33 cellular contexts compared by ENCODE assay signal in genomic region chr10:65708057-65708456, GRCh38.
"Had no signal": no experiment of that assay in that cellular context is flagged by ENCODE, and none has a peak within 500 bp of the region (broad histone marks: within the 10 kb centered on the region; RNA-seq: fewer than 3 reads in every experiment).

No MANE protein-coding gene starts in this region.

- DNase-seq: activated CD4-positive, alpha-beta T cell treated with anti-CD3 and anti-CD28 coated beads, Interleukin-2, amount 10 ng/mL, durations not matched to agents 24 days and 14 days; activated CD4-positive, alpha-beta T cell treated with anti-CD3 and anti-CD28 coated beads, Interleukin-2, amount 50 U/mL, for 4 hours; activated CD8-positive, alpha-beta T cell treated with anti-CD3 and anti-CD28 coated beads for 36 hours; activated effector memory CD4-positive, alpha-beta T cell treated with anti-CD3 and anti-CD28 coated beads, Interleukin-2, amount 50 U/mL, for 16 hours; activated naive CD4-positive, alpha-beta T cell; activated naive CD4-positive, alpha-beta T cell treated with anti-CD3 and anti-CD28 coated beads, Interleukin-2, amount 50 U/mL, for 16 hours; activated naive CD8-positive, alpha-beta T cell treated with anti-CD3 and anti-CD28 coated beads for 36 hours; activated T-cell treated with anti-CD3 and anti-CD28 coated beads, Interleukin-2, amount 50 U/mL, for 1 hour; activated T-cell treated with anti-CD3 and anti-CD28 coated beads, Interleukin-2, amount 50 U/mL, for 72 hours; amniotic stem cell; aorta; brain microvascular endothelial cell; central memory CD4-positive, alpha-beta T cell; MG63; MV-4-11; NCI-H1105; NCI-H1417 treated with DMSO at 0.1 percent for 48 hours; NCI-H187 treated with DMSO at 0.1 percent for 48 hours; NCI-H2081 treated with DMSO at 0.1 percent for 48 hours; NCI-H226; NCI-H446 treated with DMSO at 0.1 percent for 48 hours; NCI-H524; NCI-H69; NCI-H82; PC-3; Peyer's patch; RPMI8226; SHP77 treated with DMSO at 0.1 percent for 48 hours; SK-N-SH had no signal

- H3K27ac Mint-ChIP-seq: activated CD4-positive, alpha-beta T cell treated with anti-CD3 and anti-CD28 coated beads, Interleukin-2, amount 10 ng/mL, durations not matched to agents 24 days and 14 days; activated CD8-positive, alpha-beta T cell treated with anti-CD3 and anti-CD28 coated beads for 36 hours; activated naive CD8-positive, alpha-beta T cell treated with anti-CD3 and anti-CD28 coated beads for 36 hours; activated T-cell treated with anti-CD3 and anti-CD28 coated beads, Interleukin-2, amount 50 U/mL, for 72 hours; activated T-helper 17 cell treated with anti-CD3 and anti-CD28 coated beads, Interleukin-2, amount 50 U/mL, for 72 hours; T-helper 1 cell treated with Interleukin-12 subunit alpha and Interleukin-12 subunit beta and Interleukin-4 antibody, amounts not matched to agents 30 μg/mL and 1 μg/mL, for 36 hours; T-helper 2 cell treated with Interferon-gamma antibody and Interleukin-4, amounts not matched to agents 5 μg/mL and 100 μg/mL, for 36 hours had no signal

- H3K27me3 ChIP-seq: brain microvascular endothelial cell, MG63, Peyer's patch, SJSA1 had no signal

- H3K4me3 ChIP-seq: MG63, Peyer's patch, SJSA1 had no signal

- H3K36me3 ChIP-seq: brain microvascular endothelial cell, MG63, Peyer's patch, SJSA1 had no signal

- H3K9me3 Mint-ChIP-seq: activated CD4-positive, alpha-beta T cell treated with anti-CD3 and anti-CD28 coated beads, Interleukin-2, amount 10 ng/mL, durations not matched to agents 24 days and 14 days; activated T-helper 17 cell treated with anti-CD3 and anti-CD28 coated beads, Interleukin-2, amount 50 U/mL, for 72 hours had no signal

- H3K4me1 ChIP-seq: Peyer's patch, SJSA1 had no signal

- H3K4me3 Mint-ChIP-seq: activated CD4-positive, alpha-beta T cell treated with anti-CD3 and anti-CD28 coated beads, Interleukin-2, amount 10 ng/mL, durations not matched to agents 24 days and 14 days; activated CD8-positive, alpha-beta T cell treated with anti-CD3 and anti-CD28 coated beads for 36 hours; activated naive CD8-positive, alpha-beta T cell treated with anti-CD3 and anti-CD28 coated beads for 36 hours; activated T-cell treated with anti-CD3 and anti-CD28 coated beads, Interleukin-2, amount 50 U/mL, for 72 hours; activated T-helper 17 cell treated with anti-CD3 and anti-CD28 coated beads, Interleukin-2, amount 50 U/mL, for 72 hours; T-helper 1 cell treated with Interleukin-12 subunit alpha and Interleukin-12 subunit beta and Interleukin-4 antibody, amounts not matched to agents 30 μg/mL and 1 μg/mL, for 36 hours; T-helper 2 cell treated with Interferon-gamma antibody and Interleukin-4, amounts not matched to agents 5 μg/mL and 100 μg/mL, for 36 hours had no signal

- H3K9me2 ChIP-seq: SK-N-SH had no signal

- H3K4me2 ChIP-seq: SK-N-SH had no signal

- H3K36me3 Mint-ChIP-seq: activated naive CD8-positive, alpha-beta T cell treated with anti-CD3 and anti-CD28 coated beads for 36 hours had no signal

- ATAC-seq: activated CD8-positive, alpha-beta T cell treated with anti-CD3 and anti-CD28 coated beads for 36 hours; activated T-cell treated with anti-CD3 and anti-CD28 coated beads, Interleukin-2, amount 50 U/mL, for 72 hours; activated T-helper 17 cell treated with anti-CD3 and anti-CD28 coated beads, Interleukin-2, amount 50 U/mL, for 72 hours; PC-3 had no signal

- H3K27ac ChIP-seq: brain microvascular endothelial cell, Peyer's patch, SJSA1 had no signal

- H3K4me1 Mint-ChIP-seq: activated CD4-positive, alpha-beta T cell treated with anti-CD3 and anti-CD28 coated beads, Interleukin-2, amount 10 ng/mL, durations not matched to agents 24 days and 14 days; activated naive CD8-positive, alpha-beta T cell treated with anti-CD3 and anti-CD28 coated beads for 36 hours; activated T-helper 17 cell treated with anti-CD3 and anti-CD28 coated beads, Interleukin-2, amount 50 U/mL, for 72 hours had no signal

- H3K27me3 Mint-ChIP-seq: activated CD4-positive, alpha-beta T cell treated with anti-CD3 and anti-CD28 coated beads, Interleukin-2, amount 10 ng/mL, durations not matched to agents 24 days and 14 days; activated CD8-positive, alpha-beta T cell treated with anti-CD3 and anti-CD28 coated beads for 36 hours; activated naive CD8-positive, alpha-beta T cell treated with anti-CD3 and anti-CD28 coated beads for 36 hours; activated T-helper 17 cell treated with anti-CD3 and anti-CD28 coated beads, Interleukin-2, amount 50 U/mL, for 72 hours had no signal

- H3K9me3 ChIP-seq: MG63, Peyer's patch, SK-N-SH had no signal
